Comparison of ENCODE assay signal across 11 cellular contexts in genomic region chr12:106767954-106768501, GRCh38. TPM values are rescaled to one million over a fixed set of nuclear protein-coding genes. Genes with fewer than 3 reads are reported as not detected.
DNase-seq lines count a peak whose midpoint lies in the region; ATAC-seq, FAIRE-seq and TF ChIP-seq lines count a peak whose summit lies in the region.
"Had no signal": no experiment of that assay in that cellular context is flagged by ENCODE, and none has a peak within 500 bp of the region (broad histone marks: within the 10 kb centered on the region; RNA-seq: fewer than 3 reads in every experiment).

No MANE protein-coding gene starts in this region.

- peak overlapping the region; percentile 17 for H3K4me2 ChIP-seq in smooth muscle cell
- H3K4me2 ChIP-seq in mammary epithelial cell (ENCODE audit: insufficient read depth, low read depth, low read length): no peak overlapping the region

- H3K9ac ChIP-seq in kidney (ENCODE audit: low read length in 2 of 2) (no peak overlapping the region), smooth muscle cell (ENCODE audit: low read depth) (no peak overlapping the region), mammary epithelial cell (ENCODE audit: insufficient read depth, low read length) (no peak overlapping the region)

- DNase-seq in NCI-H1417 (lab: John Stamatoyannopoulos, UW) (peak in 2 of 3 experiments; percentile 29 to 42), NCI-H1417 treated with DMSO at 0.1 percent for 48 hours (lab: John Stamatoyannopoulos, UW) (no peak), astrocyte of the spinal cord (ENCODE audit: low read depth, low spot score) (peak; percentile 38), kidney (no peak), smooth muscle cell (lab: John Stamatoyannopoulos, UW; ENCODE audit: unreplicated experiment) (no peak), mammary epithelial cell (no peak)
- DNase-seq: DMS53, left ventricle myocardium superior had no signal

- FAIRE-seq in kidney (lab: Jason Lieb, UNC): no peak

- TF ChIP-seq CTCF in astrocyte of the spinal cord (IDR thresholded peaks at IDR 0.05; ENCODE audit: low read depth, low read length) (no peak), kidney (IDR thresholded peaks at IDR 0.05; ENCODE audit: borderline replicate concordance, extremely low read depth, insufficient read depth) (no peak), smooth muscle cell (IDR thresholded peaks at IDR 0.05; ENCODE audit: borderline replicate concordance, insufficient read depth, poor library complexity, severe bottlenecking) (no peak), mammary epithelial cell (conservative IDR thresholded peaks at IDR 0.05 in 1 of 2, IDR thresholded peaks at IDR 0.05 in 1 of 2; ENCODE audit: extremely low read depth in 1 of 2, insufficient read depth in 1 of 2, low read depth in 1 of 2, low read length in 2 of 2) (no peak)

- H4K20me1 ChIP-seq in smooth muscle cell (ENCODE audit: low read depth) (no peaks in the 10 kb centered on the region), mammary epithelial cell (ENCODE audit: insufficient read depth, low read length) (no peaks in the 10 kb centered on the region)

- CTCF ChIA-PET in mammary epithelial cell (lab: Charles Lee; ENCODE audit: low non-redundant PET): no interaction called here

- H3K4me3 ChIP-seq in astrocyte of the spinal cord (ENCODE audit: low read depth, low read length) (no peak overlapping the region), kidney (ENCODE audit: low read length in 2 of 2) (no peak overlapping the region), smooth muscle cell (no peak overlapping the region), mammary epithelial cell (replicated peaks in 1 of 3; ENCODE audit: insufficient read depth in 1 of 3, low read depth in 2 of 3, low read length in 3 of 3) (no peak overlapping the region)

- H3K79me2 ChIP-seq in smooth muscle cell (ENCODE audit: low read depth) (no peaks in the 10 kb centered on the region), mammary epithelial cell (ENCODE audit: insufficient read depth, low read length) (no peaks in the 10 kb centered on the region)

- intact Hi-C loops in kidney (cut with DNase I): no loop called here
- intact Hi-C loops in mammary epithelial cell (cut with micrococcal nuclease): no loop called here

- H3K27ac ChIP-seq in kidney (ENCODE audit: low read depth in 2 of 2, low read length in 2 of 2) (peak overlapping the region; percentile 75 to 79), smooth muscle cell (ENCODE audit: low read depth) (no peak overlapping the region), mammary epithelial cell (ENCODE audit: insufficient read depth, low read depth, low read length) (no peak overlapping the region)
- H3K27ac ChIP-seq: 22Rv1 had no signal

- H3K9me3 ChIP-seq in kidney (ENCODE audit: control insufficient read depth in 1 of 2, low read length in 2 of 2) (no peaks in the 10 kb centered on the region), smooth muscle cell (replicated peaks; ENCODE audit: low read depth) (no peaks in the 10 kb centered on the region), mammary epithelial cell (replicated peaks; ENCODE audit: insufficient read depth, low read length) (no peaks in the 10 kb centered on the region)

- H2AFZ ChIP-seq in smooth muscle cell (ENCODE audit: low read depth) (no peak overlapping the region), mammary epithelial cell (ENCODE audit: low read depth, low read length) (no peak overlapping the region)

- H3F3A ChIP-seq in smooth muscle cell (ENCODE audit: low read depth): no peaks in the 10 kb centered on the region

- H3K27me3 ChIP-seq in smooth muscle cell (ENCODE audit: low read depth): no peaks in the 10 kb centered on the region
- peaks cover 2% of the 10 kb centered on the region for H3K27me3 ChIP-seq in mammary epithelial cell (ENCODE audit: insufficient read depth, low read length)

- 22% methylated on average over 8 of the region's 8 CpGs for WGBS in smooth muscle cell (ENCODE audit: low lambda C conversion rate)
- WGBS in mammary epithelial cell (ENCODE audit: low coverage, missing lambda C conversion rate): 87% methylated on average over 8 of the region's 8 CpGs

- dilution Hi-C loops in mammary epithelial cell (cut with HindIII; ENCODE audit: low sequenced_read_pairs): no loop called here

- no TSS peak for BruUV-seq in mammary epithelial cell (replicated peaks; lab: Mats Ljungman, UMichigan)

- in situ Hi-C loops in astrocyte of the spinal cord (cut with HindIII; ENCODE audit: low sequenced_read_pairs): no loop called here
- in situ Hi-C loops in mammary epithelial cell (cut with MboI; ENCODE audit: low sequenced_read_pairs in 2 of 2): no loop called here

- ATAC-seq in GM21526 (IDR thresholded peaks at IDR 0.05; ENCODE audit: low FRiP score, unreplicated experiment): no peak
- ATAC-seq in HG02938 (IDR thresholded peaks at IDR 0.05; ENCODE audit: unreplicated experiment): no peak
- ATAC-seq: left ventricle myocardium superior had no signal

- H3K4me1 ChIP-seq in kidney (ENCODE audit: control insufficient read depth in 1 of 2, insufficient read depth in 1 of 2, low read depth in 1 of 2, low read length in 2 of 2) (peaks cover 21 to 36% of the 10 kb centered on the region in 2 donors), smooth muscle cell (ENCODE audit: low read depth) (peaks cover 39% of the 10 kb centered on the region), mammary epithelial cell (ENCODE audit: insufficient read depth, low read length) (no peaks in the 10 kb centered on the region)

- H3K36me3 ChIP-seq in kidney (ENCODE audit: control insufficient read depth in 1 of 2, insufficient read depth in 2 of 2, low read length in 2 of 2): no peaks in the 10 kb centered on the region
- H3K36me3 ChIP-seq in smooth muscle cell (ENCODE audit: low read depth): no peaks in the 10 kb centered on the region
- H3K36me3 ChIP-seq in mammary epithelial cell (ENCODE audit: insufficient read depth, low read length): no peaks in the 10 kb centered on the region

RNA-seq across cellular contexts. Expression of gene RIC8B, which starts 6.5 kb away (rescaled TPM):
- total RNA-seq in kidney (18.0 TPM), smooth muscle cell (8.7 and 11.7 TPM in 2 replicates), mammary epithelial cell (1 to 10 TPM; 9.2 to 9.3 TPM)
- polyA plus RNA-seq in kidney (ENCODE audit: insufficient read depth, low read depth, low replicate concordance) (7.7 TPM), smooth muscle cell (7.3 and 8.0 TPM in 2 replicates), mammary epithelial cell (4.6 TPM)
- 17.6 TPM for polyA minus RNA-seq in mammary epithelial cell

Comparison
In these comparisons a context has a peak if more than half of its experiments do, and no peak if none do; other contexts are left out.
1. DNase-seq: peak in NCI-H1417 (2 of 3) and astrocyte of the spinal cord (single experiment); none in NCI-H1417 treated with DMSO at 0.1 percent for 48 hours (single experiment), kidney (single experiment), smooth muscle cell (single experiment) and mammary epithelial cell (single experiment).
2. H3K27ac ChIP-seq: peak in kidney (2 of 2); none in smooth muscle cell (single experiment) and mammary epithelial cell (single experiment).